8 cellular contexts compared by ENCODE assay signal in genomic region chr20:2508631-2509467, GRCh38. TPM values are rescaled to one million over a fixed set of nuclear protein-coding genes. Genes with fewer than 3 reads are reported as not detected.
A peak's percentile ranks its signal among the peaks of the same experiment; 100 is the strongest.
DNase-seq lines count a peak whose midpoint lies in the region; ATAC-seq, FAIRE-seq and TF ChIP-seq lines count a peak whose summit lies in the region.

Gene ZNF343, minus strand, starts transcription at chr20:2508915. Its CDS starts 15,020 bp downstream, at chr20:2493895.

- H3K36me3 ChIP-seq in pancreas = no peaks in the 10 kb centered on the region
- H3K36me3 ChIP-seq in tibial nerve = no peaks in the 10 kb centered on the region

- POLR2A ChIA-PET in GM10248 (lab: Yijun Ruan, JAX) = no interaction called here

- H3K27me3 ChIP-seq in pancreas (no peaks in the 10 kb centered on the region), tibial nerve (no peaks in the 10 kb centered on the region)

- peaks cover 26% of the 10 kb centered on the region for H3K4me1 Mint-ChIP-seq in activated naive CD8-positive, alpha-beta T cell (ENCODE audit: low read depth)

- no peaks in the 10 kb centered on the region for H3K9me3 Mint-ChIP-seq in activated naive CD8-positive, alpha-beta T cell (ENCODE audit: low read depth)

- H3K4me3 ChIP-seq in HFF-Myc (replicated peaks; ENCODE audit: low read depth, low read length) (peak within 1 kb of the TSS; percentile 89), pancreas (peak within 1 kb of the TSS; percentile 67 to 90 (median 69)), tibial nerve (peak within 1 kb of the TSS; percentile 47 to 91 (median 82))

- peak within 1 kb of the TSS; percentile 100 for H3K4me3 Mint-ChIP-seq in activated naive CD8-positive, alpha-beta T cell

- H3K27ac ChIP-seq in pancreas (peak within 1 kb of the TSS; percentile 61 to 87 (median 78)), tibial nerve (peak within 1 kb of the TSS; percentile 83 to 88 (median 86))

- TF ChIP-seq EP300 in tibial nerve (IDR thresholded peaks at IDR 0.05) = peak; percentile 76 to 78

- H3K36me3 Mint-ChIP-seq in activated naive CD8-positive, alpha-beta T cell = peaks cover 6% of the 10 kb centered on the region

- peak; percentile 92 for DNase-seq in GM10248 (ENCODE audit: extremely low spot score)
- peak; percentile 61 for DNase-seq in HFF-Myc (ENCODE audit: extremely low read depth, low read depth)
- DNase-seq in MV-4-11 (lab: John Stamatoyannopoulos, UW) = peak; percentile 77
- DNase-seq in SKM-1 (lab: John Stamatoyannopoulos, UW; ENCODE audit: unreplicated experiment) = peak; percentile 59
- DNase-seq in Right ventricle myocardium superior = peak; percentile 88
- peak; percentile 69 to 86 (median 81) for DNase-seq in pancreas
- DNase-seq in tibial nerve (ENCODE audit: low spot score in 2 of 2) = peak; percentile 56 to 74

- peaks cover 8% of the 10 kb centered on the region for H3K27me3 Mint-ChIP-seq in activated naive CD8-positive, alpha-beta T cell

- 0 to 1% methylated on average over 53 of the region's 53 CpGs for WGBS in pancreas, 2 donors
- WGBS in tibial nerve, 2 donors = 0 to 1% methylated on average over 48 to 53 of the region's 53 CpGs

- no peak for TF ChIP-seq CTCF in GM10248 (IDR thresholded peaks at IDR 0.05; ENCODE audit: control extremely low read depth, extremely low read depth, low read depth, missing control alignments)
- no peak for TF ChIP-seq CTCF in HFF-Myc (IDR thresholded peaks at IDR 0.05; ENCODE audit: low read depth, low read length, missing control alignments)
- TF ChIP-seq CTCF in pancreas (IDR thresholded peaks at IDR 0.05) = no peak
- peak in 1 of 5 experiments; percentile 10 for TF ChIP-seq CTCF in tibial nerve (IDR thresholded peaks at IDR 0.05)

- H3K27ac Mint-ChIP-seq in activated naive CD8-positive, alpha-beta T cell = peak within 1 kb of the TSS; percentile 99

- H3K9me3 ChIP-seq in pancreas (no peaks in the 10 kb centered on the region), tibial nerve (no peaks in the 10 kb centered on the region)

- CTCF ChIA-PET in GM10248 (lab: Yijun Ruan, JAX) = interaction anchor here (0.6 to 9.9 kb wide), 4 partner anchors 14 to 720 kb away, joined by 3 to 138 read pairs (median 4); no protein-coding TSS in a partner anchor

- H3K4me1 ChIP-seq in pancreas (peaks cover 0 to 12% (median 4%) of the 10 kb centered on the region in 3 donors), tibial nerve (peaks cover 0 to 17% (median 12%) of the 10 kb centered on the region in 4 donors)

- peak in 1 of 2 donors; percentile 52 for TF ChIP-seq POLR2A in tibial nerve (IDR thresholded peaks at IDR 0.05)

- ATAC-seq in Right ventricle myocardium superior (ENCODE audit: poor library complexity) (peak; percentile 98), pancreas (peak; percentile 96 to 99 (median 98))

- intact Hi-C loops in Right ventricle myocardium superior (cut with DNase I) (no loop called here), pancreas (cut with DNase I) (no loop called here)

- no peak for FAIRE-seq in pancreas (lab: Jason Lieb, UNC)

RNA-seq across cellular contexts. Expression of gene ZNF343, which starts in this region (rescaled TPM):
- total RNA-seq in Right ventricle myocardium superior (5.5 TPM), pancreas (1 to 10 TPM; 3.2 to 6.9 (median 4.2) TPM), tibial nerve (10 to 100 TPM; 12.0 to 15.6 (median 13.6) TPM)
- 1 to 10 TPM; 4.8 to 7.4 TPM for polyA plus RNA-seq in pancreas

Comparison
In these comparisons a context has a peak if more than half of its experiments do, and no peak if none do; other contexts are left out.
1. Peak in every context shown above with its lines: DNase-seq, ATAC-seq, H3K4me3 ChIP-seq and H3K27ac ChIP-seq.